ENCODE assay signal across 9 cellular contexts in genomic region chr1:39266269-39266668, GRCh38.
DNase-seq lines count a peak whose midpoint lies in the region; ATAC-seq and TF ChIP-seq lines count a peak whose summit lies in the region.
"Had no signal": no experiment of that assay in that cellular context is flagged by ENCODE, and none has a peak within 500 bp of the region (broad histone marks: within the 10 kb centered on the region; RNA-seq: fewer than 3 reads in every experiment).

No MANE protein-coding gene starts in this region.

- no peak overlapping the region for H3K4me3 Mint-ChIP-seq in WTC11

- no peak overlapping the region for H3K9ac ChIP-seq in Karpas-422 (ENCODE audit: low read length)
- no peak overlapping the region for H3K9ac ChIP-seq in mesendoderm (ENCODE audit: low read length)

- no peaks in the 10 kb centered on the region for H3K9me2 ChIP-seq in Karpas-422 (replicated peaks; ENCODE audit: insufficient read depth, low read length)

- no peaks in the 10 kb centered on the region for H3K9me3 Mint-ChIP-seq in WTC11

- peaks cover 6% of the 10 kb centered on the region; the same call in 1 of the 2 replicates for H4K20me1 ChIP-seq in Karpas-422 (ENCODE audit: insufficient read depth, low read depth, low read length)

- no peak overlapping the region for H2BK120ac ChIP-seq in mesendoderm (ENCODE audit: low read depth, low read length)

- no peak overlapping the region for H3K27ac ChIP-seq in Karpas-422 (ENCODE audit: low read length)
- H3K27ac ChIP-seq in mesendoderm (ENCODE audit: low read depth, low read length), result no peak overlapping the region

- H2AFZ ChIP-seq in Karpas-422 (ENCODE audit: low read length), result no peak overlapping the region

- ATAC-seq in WTC11 (peak; percentile 40), GM21423 (IDR thresholded peaks at IDR 0.05; ENCODE audit: unreplicated experiment) (no peak), GM21717 (IDR thresholded peaks at IDR 0.05; ENCODE audit: unreplicated experiment) (no peak)
- ATAC-seq: left ventricle myocardium superior had no signal

- no peak overlapping the region for H3K4me3 ChIP-seq in Karpas-422 (ENCODE audit: low read length)
- no peak overlapping the region for H3K4me3 ChIP-seq in mesendoderm (ENCODE audit: low read length)

- peaks cover 5% of the 10 kb centered on the region for H3K79me1 ChIP-seq in mesendoderm (ENCODE audit: low read length)

- H4K8ac ChIP-seq in mesendoderm (ENCODE audit: low read depth, low read length), result no peak overlapping the region

- H3K4me2 ChIP-seq in Karpas-422 (ENCODE audit: low read depth, low read length, poor library complexity, severe bottlenecking) (no peak overlapping the region), mesendoderm (ENCODE audit: low read length) (no peak overlapping the region)

- H3K79me2 ChIP-seq in Karpas-422 (ENCODE audit: low read length), result no peaks in the 10 kb centered on the region
- H3K79me2 ChIP-seq in mesendoderm (ENCODE audit: control insufficient read depth, insufficient read depth, low read length), result peaks cover 25% of the 10 kb centered on the region

- no peaks in the 10 kb centered on the region; the same call in none of the 2 replicates for H3K36me3 Mint-ChIP-seq in WTC11

- no peak overlapping the region for H2BK15ac ChIP-seq in mesendoderm (replicated peaks; ENCODE audit: low read depth)

- no peak overlapping the region for H3K56ac ChIP-seq in mesendoderm (ENCODE audit: low read length)

- TF ChIP-seq CTCF in GM10248 (IDR thresholded peaks at IDR 0.05; ENCODE audit: control extremely low read depth, extremely low read depth, low read depth, missing control alignments) (peak; percentile 45), WTC11 (IDR thresholded peaks at IDR 0.05) (no peak)

- peaks cover 65% of the 10 kb centered on the region for H3K4me1 Mint-ChIP-seq in WTC11

- peaks cover 33% of the 10 kb centered on the region for H3K4me1 ChIP-seq in Karpas-422 (ENCODE audit: low read length)
- H3K4me1 ChIP-seq in mesendoderm (ENCODE audit: control insufficient read depth, low read depth, low read length), result peaks cover 16% of the 10 kb centered on the region

- no CpG with 5 or more reads among the region's 1 CpG for WGBS in mesendoderm (ENCODE audit: extremely low coverage, insufficient coverage, low lambda C conversion rate)

- H3K23ac ChIP-seq in mesendoderm (ENCODE audit: low read length), result no peak overlapping the region

- no peak overlapping the region for H3K18ac ChIP-seq in mesendoderm (ENCODE audit: low read length)

- no peak for DNase-seq in GM10248 (ENCODE audit: extremely low spot score)
- peak; percentile 73 for DNase-seq in Karpas-422
- DNase-seq in WTC11 (ENCODE audit: low spot score), result no peak
- DNase-seq in mesendoderm, result peak; percentile 81
- no peak for DNase-seq in NCI-H774 (lab: John Stamatoyannopoulos, UW)
- no peak for DNase-seq in NCI-H446 treated with DMSO at 0.1 percent for 48 hours (lab: John Stamatoyannopoulos, UW)
- DNase-seq: left ventricle myocardium superior had no signal

- no peak overlapping the region for H4K5ac ChIP-seq in mesendoderm (ENCODE audit: low read length)

- H3K27me3 Mint-ChIP-seq in WTC11 (ENCODE audit: low read depth), result no peaks in the 10 kb centered on the region

- POLR2A ChIA-PET in GM10248 (lab: Yijun Ruan, JAX), result no interaction called here
- POLR2A ChIA-PET in WTC11 (lab: Charles Lee), result no interaction called here

- no peaks in the 10 kb centered on the region for H3K27me3 ChIP-seq in Karpas-422 (ENCODE audit: low read length)
- H3K27me3 ChIP-seq in mesendoderm (ENCODE audit: insufficient read depth, low read length, poor library complexity), result no peaks in the 10 kb centered on the region

- H3K9me3 ChIP-seq in Karpas-422 (ENCODE audit: low read length), result no peaks in the 10 kb centered on the region

- H2BK5ac ChIP-seq in mesendoderm (ENCODE audit: low read length), result no peak overlapping the region

- H3K4ac ChIP-seq in mesendoderm (ENCODE audit: low read depth, low read length), result no peak overlapping the region

- CTCF ChIA-PET in GM10248 (lab: Yijun Ruan, JAX) (interaction anchor here (0.8 to 20.6 kb wide), 8 partner anchors 9 to 392 kb away, joined by 3 to 371 read pairs (median 6); no protein-coding TSS in a partner anchor), WTC11 (lab: Charles Lee) (interaction anchor here (0.6 to 4.0 kb wide), 8 partner anchors 74 to 174 kb away, joined by 3 to 18 read pairs (median 4); no protein-coding TSS in a partner anchor)

- H2AK5ac ChIP-seq in mesendoderm (ENCODE audit: low read length), result no peak overlapping the region

- peak overlapping the region; percentile 65; the same call in 1 of the 2 replicates for H3K27ac Mint-ChIP-seq in WTC11

- H3K36me3 ChIP-seq in Karpas-422 (ENCODE audit: insufficient read depth, low read length) (no peaks in the 10 kb centered on the region), mesendoderm (ENCODE audit: control insufficient read depth, insufficient read depth, low read length) (no peaks in the 10 kb centered on the region)

TF ChIP-seq in WTC11, 78 proteins besides CTCF, POLR2A, EP300 and RAD21:
- TF ChIP-seq JUN (CRISPR knock-in tag; IDR thresholded peaks at IDR 0.05) (no peak), GRHL2 (CRISPR knock-in tag; IDR thresholded peaks at IDR 0.05; ENCODE audit: insufficient replicate concordance, severe bottlenecking) (no peak), RELA (CRISPR knock-in tag; IDR thresholded peaks at IDR 0.05; ENCODE audit: borderline replicate concordance) (no peak), CREB1 (CRISPR knock-in tag; IDR thresholded peaks at IDR 0.05) (no peak), SMAD4 (CRISPR knock-in tag; IDR thresholded peaks at IDR 0.05) (no peak), MYBL2 (CRISPR knock-in tag; IDR thresholded peaks at IDR 0.05) (no peak), GABPB1 (CRISPR knock-in tag; IDR thresholded peaks at IDR 0.05) (no peak), SP1 (CRISPR knock-in tag; conservative IDR thresholded peaks at IDR 0.05) (no peak)

Comparison
In these comparisons a context has a peak if more than half of its experiments do, and no peak if none do; other contexts are left out.
1. DNase-seq: peak in Karpas-422 (single experiment) and mesendoderm (single experiment); none in GM10248 (single experiment), WTC11 (single experiment), NCI-H774 (single experiment) and NCI-H446 treated with DMSO at 0.1 percent for 48 hours (single experiment).